25 cellular contexts compared by ENCODE assay signal in the genomic region with DNA sequence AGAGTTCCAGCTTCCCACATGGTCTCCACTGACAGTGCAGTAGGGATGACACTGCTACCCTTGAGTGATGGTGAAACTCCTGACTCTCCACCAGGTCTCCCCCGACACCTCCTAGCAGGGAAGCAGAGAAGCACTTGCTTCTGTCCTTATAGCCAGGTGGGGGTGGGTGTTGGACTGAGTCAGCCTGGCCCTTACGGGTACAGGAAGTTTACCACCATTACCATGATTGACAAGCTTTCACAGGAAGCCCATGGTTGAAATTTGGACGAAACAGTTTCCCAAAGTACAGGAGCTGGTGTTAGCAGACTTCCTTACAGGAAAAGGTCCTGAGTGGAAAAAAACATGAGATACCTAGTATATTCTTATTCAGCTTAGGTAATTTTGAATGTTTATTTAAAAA. TPM values are rescaled to one million over a fixed set of nuclear protein-coding genes. Genes with fewer than 3 reads are reported as not detected.
"Had no signal": no experiment of that assay in that cellular context is flagged by ENCODE, and none has a peak within 500 bp of the region (broad histone marks: within the 10 kb centered on the region; RNA-seq: fewer than 3 reads in every experiment).

No MANE protein-coding gene starts in this region.

- H3K36me3 ChIP-seq: gastrocnemius medialis, neural progenitor cell, right lobe of liver, thoracic aorta had no signal

- H3K27ac ChIP-seq: gastrocnemius medialis, hepatocyte, neural progenitor cell, right lobe of liver, thoracic aorta had no signal

- H3K4me2 ChIP-seq: hepatocyte, neural progenitor cell had no signal

- H3K4me3 ChIP-seq: gastrocnemius medialis, hepatocyte, neural progenitor cell, right lobe of liver, thoracic aorta had no signal

- H3K9ac ChIP-seq: neural progenitor cell had no signal

- FAIRE-seq: kidney, urothelium cell line had no signal

- DNase-seq: activated CD4-positive, alpha-beta T cell treated with anti-CD3 and anti-CD28 coated beads, Interleukin-2, amount 10 ng/mL, durations not matched to agents 24 days and 14 days; activated CD4-positive, CD25-positive, alpha-beta regulatory T cell treated with anti-CD3 and anti-CD28 coated beads, Interleukin-2, amount 50 U/mL, for 72 hours; activated CD8-positive, alpha-beta T cell treated with anti-CD3 and anti-CD28 coated beads for 36 hours; activated gamma-delta T cell treated with Interleukin-2 at 50 U/mL for 16 hours; activated naive CD8-positive, alpha-beta T cell treated with anti-CD3 and anti-CD28 coated beads, Interleukin-2, amount 50 U/mL, for 24 hours; activated T-cell treated with anti-CD3 and anti-CD28 coated beads, Interleukin-2, amount 50 U/mL, for 4 hours; amygdala; caudate nucleus; cortex of kidney; gastrocnemius medialis; kidney; left colon; midbrain; naive thymus-derived CD8-positive, alpha-beta T cell; right lobe of liver; stimulated activated CD4-positive, alpha-beta T cell treated with anti-CD3 and anti-CD28 coated beads, Interleukin-12 subunit alpha, Interleukin-12 subunit beta, amount 100 ng/mL, for 4 hours; stimulated activated CD4-positive, alpha-beta T cell treated with anti-CD3 and anti-CD28 coated beads, Interleukin-4, amount 100 ng/mL, for 1 hour; stimulated activated naive CD8-positive, alpha-beta T cell treated with anti-CD3 and anti-CD28 coated beads, Interleukin-15, Interleukin-2, amounts not matched to agents 100 U/mL and 50 U/mL, for 24 hours; T-helper 2 cell; trophoblast cell had no signal

- H2AFZ ChIP-seq: hepatocyte, neural progenitor cell had no signal

- H3K9me3 ChIP-seq: gastrocnemius medialis, right lobe of liver, thoracic aorta had no signal

- ATAC-seq: activated CD8-positive, alpha-beta T cell treated with anti-CD3 and anti-CD28 coated beads for 36 hours; activated naive CD8-positive, alpha-beta T cell treated with anti-CD3 and anti-CD28 coated beads, Interleukin-2, amount 50 U/mL, for 24 hours; activated T-cell treated with anti-CD3 and anti-CD28 coated beads, Interleukin-2, amount 50 U/mL, for 4 hours; activated T-helper 17 cell treated with anti-CD3 and anti-CD28 coated beads, Interleukin-2, amount 50 U/mL, for 72 hours; gastrocnemius medialis; left colon; naive thymus-derived CD8-positive, alpha-beta T cell; right lobe of liver; stimulated activated naive CD8-positive, alpha-beta T cell treated with anti-CD3 and anti-CD28 coated beads, Interleukin-15, Interleukin-2, amounts not matched to agents 100 U/mL and 50 U/mL, for 24 hours had no signal

- H3K79me2 ChIP-seq: hepatocyte had no signal

RNA-seq across cellular contexts. Expression of gene FBXL7, which starts 3.1 kb away (rescaled TPM):
- total RNA-seq: activated CD4-positive, alpha-beta T cell treated with anti-CD3 and anti-CD28 coated beads, Interleukin-2, amount 10 ng/mL, durations not matched to agents 24 days and 14 days; activated CD8-positive, alpha-beta T cell treated with anti-CD3 and anti-CD28 coated beads for 36 hours; activated T-cell treated with anti-CD3 and anti-CD28 coated beads, Interleukin-2, amount 50 U/mL, for 4 hours; activated T-helper 17 cell treated with anti-CD3 and anti-CD28 coated beads, Interleukin-2, amount 50 U/mL, for 72 hours; naive thymus-derived CD8-positive, alpha-beta T cell had no signal
- polyA plus RNA-seq: naive thymus-derived CD8-positive, alpha-beta T cell had no signal
